Comparison of ENCODE assay signal across 1 cellular context in genomic region chr3:50645378-50645777, GRCh38.
TF ChIP-seq lines count a peak whose summit lies in the region.

No MANE protein-coding gene starts in this region.

TF ChIP-seq in H1, 55 proteins besides CTCF, POLR2A, EP300 and RAD21:
- TF ChIP-seq RNF2 (IDR thresholded peaks at IDR 0.05; ENCODE audit: borderline replicate concordance, low read depth, low read length, missing control alignments, poor library complexity, severe bottlenecking) (no peak), SRF (IDR thresholded peaks at IDR 0.05; ENCODE audit: low read depth, low read length) (no peak), RFX5 (IDR thresholded peaks at IDR 0.05; ENCODE audit: borderline replicate concordance, low read depth, low read length) (no peak), E2F6 (IDR thresholded peaks at IDR 0.05) (no peak), TAF1 (IDR thresholded peaks at IDR 0.05; ENCODE audit: low read depth, low read length) (no peak), CREB1 (IDR thresholded peaks at IDR 0.05) (no peak), TAF7 (optimal IDR thresholded peaks at IDR 0.05; ENCODE audit: borderline replicate concordance, low read depth, low read length) (no peak), BRCA1 (IDR thresholded peaks at IDR 0.05; ENCODE audit: low read depth, low read length) (no peak), CBX5 (IDR thresholded peaks at IDR 0.05; ENCODE audit: low read depth, low read length) (no peak), KDM1A (IDR thresholded peaks at IDR 0.05; ENCODE audit: borderline replicate concordance, low read length) (no peak), CEBPB (IDR thresholded peaks at IDR 0.05; ENCODE audit: low read depth, low read length) (no peak), TBP (IDR thresholded peaks at IDR 0.05; ENCODE audit: low read depth, low read length) (no peak), MAFK (IDR thresholded peaks at IDR 0.05; ENCODE audit: low read depth, low read length) (no peak), TEAD4 (IDR thresholded peaks at IDR 0.05; ENCODE audit: low read depth, low read length) (no peak)
- TF ChIP-seq, protein P1, sequence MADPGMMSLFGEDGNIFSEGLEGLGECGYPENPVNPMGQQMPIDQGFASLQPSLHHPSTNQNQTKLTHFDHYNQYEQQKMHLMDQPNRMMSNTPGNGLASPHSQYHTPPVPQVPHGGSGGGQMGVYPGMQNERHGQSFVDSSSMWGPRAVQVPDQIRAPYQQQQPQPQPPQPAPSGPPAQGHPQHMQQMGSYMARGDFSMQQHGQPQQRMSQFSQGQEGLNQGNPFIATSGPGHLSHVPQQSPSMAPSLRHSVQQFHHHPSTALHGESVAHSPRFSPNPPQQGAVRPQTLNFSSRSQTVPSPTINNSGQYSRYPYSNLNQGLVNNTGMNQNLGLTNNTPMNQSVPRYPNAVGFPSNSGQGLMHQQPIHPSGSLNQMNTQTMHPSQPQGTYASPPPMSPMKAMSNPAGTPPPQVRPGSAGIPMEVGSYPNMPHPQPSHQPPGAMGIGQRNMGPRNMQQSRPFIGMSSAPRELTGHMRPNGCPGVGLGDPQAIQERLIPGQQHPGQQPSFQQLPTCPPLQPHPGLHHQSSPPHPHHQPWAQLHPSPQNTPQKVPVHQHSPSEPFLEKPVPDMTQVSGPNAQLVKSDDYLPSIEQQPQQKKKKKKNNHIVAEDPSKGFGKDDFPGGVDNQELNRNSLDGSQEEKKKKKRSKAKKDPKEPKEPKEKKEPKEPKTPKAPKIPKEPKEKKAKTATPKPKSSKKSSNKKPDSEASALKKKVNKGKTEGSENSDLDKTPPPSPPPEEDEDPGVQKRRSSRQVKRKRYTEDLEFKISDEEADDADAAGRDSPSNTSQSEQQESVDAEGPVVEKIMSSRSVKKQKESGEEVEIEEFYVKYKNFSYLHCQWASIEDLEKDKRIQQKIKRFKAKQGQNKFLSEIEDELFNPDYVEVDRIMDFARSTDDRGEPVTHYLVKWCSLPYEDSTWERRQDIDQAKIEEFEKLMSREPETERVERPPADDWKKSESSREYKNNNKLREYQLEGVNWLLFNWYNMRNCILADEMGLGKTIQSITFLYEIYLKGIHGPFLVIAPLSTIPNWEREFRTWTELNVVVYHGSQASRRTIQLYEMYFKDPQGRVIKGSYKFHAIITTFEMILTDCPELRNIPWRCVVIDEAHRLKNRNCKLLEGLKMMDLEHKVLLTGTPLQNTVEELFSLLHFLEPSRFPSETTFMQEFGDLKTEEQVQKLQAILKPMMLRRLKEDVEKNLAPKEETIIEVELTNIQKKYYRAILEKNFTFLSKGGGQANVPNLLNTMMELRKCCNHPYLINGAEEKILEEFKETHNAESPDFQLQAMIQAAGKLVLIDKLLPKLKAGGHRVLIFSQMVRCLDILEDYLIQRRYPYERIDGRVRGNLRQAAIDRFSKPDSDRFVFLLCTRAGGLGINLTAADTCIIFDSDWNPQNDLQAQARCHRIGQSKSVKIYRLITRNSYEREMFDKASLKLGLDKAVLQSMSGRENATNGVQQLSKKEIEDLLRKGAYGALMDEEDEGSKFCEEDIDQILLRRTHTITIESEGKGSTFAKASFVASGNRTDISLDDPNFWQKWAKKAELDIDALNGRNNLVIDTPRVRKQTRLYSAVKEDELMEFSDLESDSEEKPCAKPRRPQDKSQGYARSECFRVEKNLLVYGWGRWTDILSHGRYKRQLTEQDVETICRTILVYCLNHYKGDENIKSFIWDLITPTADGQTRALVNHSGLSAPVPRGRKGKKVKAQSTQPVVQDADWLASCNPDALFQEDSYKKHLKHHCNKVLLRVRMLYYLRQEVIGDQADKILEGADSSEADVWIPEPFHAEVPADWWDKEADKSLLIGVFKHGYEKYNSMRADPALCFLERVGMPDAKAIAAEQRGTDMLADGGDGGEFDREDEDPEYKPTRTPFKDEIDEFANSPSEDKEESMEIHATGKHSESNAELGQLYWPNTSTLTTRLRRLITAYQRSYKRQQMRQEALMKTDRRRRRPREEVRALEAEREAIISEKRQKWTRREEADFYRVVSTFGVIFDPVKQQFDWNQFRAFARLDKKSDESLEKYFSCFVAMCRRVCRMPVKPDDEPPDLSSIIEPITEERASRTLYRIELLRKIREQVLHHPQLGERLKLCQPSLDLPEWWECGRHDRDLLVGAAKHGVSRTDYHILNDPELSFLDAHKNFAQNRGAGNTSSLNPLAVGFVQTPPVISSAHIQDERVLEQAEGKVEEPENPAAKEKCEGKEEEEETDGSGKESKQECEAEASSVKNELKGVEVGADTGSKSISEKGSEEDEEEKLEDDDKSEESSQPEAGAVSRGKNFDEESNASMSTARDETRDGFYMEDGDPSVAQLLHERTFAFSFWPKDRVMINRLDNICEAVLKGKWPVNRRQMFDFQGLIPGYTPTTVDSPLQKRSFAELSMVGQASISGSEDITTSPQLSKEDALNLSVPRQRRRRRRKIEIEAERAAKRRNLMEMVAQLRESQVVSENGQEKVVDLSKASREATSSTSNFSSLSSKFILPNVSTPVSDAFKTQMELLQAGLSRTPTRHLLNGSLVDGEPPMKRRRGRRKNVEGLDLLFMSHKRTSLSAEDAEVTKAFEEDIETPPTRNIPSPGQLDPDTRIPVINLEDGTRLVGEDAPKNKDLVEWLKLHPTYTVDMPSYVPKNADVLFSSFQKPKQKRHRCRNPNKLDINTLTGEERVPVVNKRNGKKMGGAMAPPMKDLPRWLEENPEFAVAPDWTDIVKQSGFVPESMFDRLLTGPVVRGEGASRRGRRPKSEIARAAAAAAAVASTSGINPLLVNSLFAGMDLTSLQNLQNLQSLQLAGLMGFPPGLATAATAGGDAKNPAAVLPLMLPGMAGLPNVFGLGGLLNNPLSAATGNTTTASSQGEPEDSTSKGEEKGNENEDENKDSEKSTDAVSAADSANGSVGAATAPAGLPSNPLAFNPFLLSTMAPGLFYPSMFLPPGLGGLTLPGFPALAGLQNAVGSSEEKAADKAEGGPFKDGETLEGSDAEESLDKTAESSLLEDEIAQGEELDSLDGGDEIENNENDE (IDR thresholded peaks at IDR 0.05; ENCODE audit: insufficient replicate concordance, low read length), result no peak
- TF ChIP-seq, protein P2, sequence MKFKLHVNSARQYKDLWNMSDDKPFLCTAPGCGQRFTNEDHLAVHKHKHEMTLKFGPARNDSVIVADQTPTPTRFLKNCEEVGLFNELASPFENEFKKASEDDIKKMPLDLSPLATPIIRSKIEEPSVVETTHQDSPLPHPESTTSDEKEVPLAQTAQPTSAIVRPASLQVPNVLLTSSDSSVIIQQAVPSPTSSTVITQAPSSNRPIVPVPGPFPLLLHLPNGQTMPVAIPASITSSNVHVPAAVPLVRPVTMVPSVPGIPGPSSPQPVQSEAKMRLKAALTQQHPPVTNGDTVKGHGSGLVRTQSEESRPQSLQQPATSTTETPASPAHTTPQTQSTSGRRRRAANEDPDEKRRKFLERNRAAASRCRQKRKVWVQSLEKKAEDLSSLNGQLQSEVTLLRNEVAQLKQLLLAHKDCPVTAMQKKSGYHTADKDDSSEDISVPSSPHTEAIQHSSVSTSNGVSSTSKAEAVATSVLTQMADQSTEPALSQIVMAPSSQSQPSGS (IDR thresholded peaks at IDR 0.05; ENCODE audit: low read length), result no peak
- TF ChIP-seq, protein P3, sequence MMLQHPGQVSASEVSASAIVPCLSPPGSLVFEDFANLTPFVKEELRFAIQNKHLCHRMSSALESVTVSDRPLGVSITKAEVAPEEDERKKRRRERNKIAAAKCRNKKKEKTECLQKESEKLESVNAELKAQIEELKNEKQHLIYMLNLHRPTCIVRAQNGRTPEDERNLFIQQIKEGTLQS (IDR thresholded peaks at IDR 0.05; ENCODE audit: insufficient read depth, low read depth, low read length), result no peak
